Comparison of ENCODE assay signal across 8 cellular contexts in the genomic region with DNA sequence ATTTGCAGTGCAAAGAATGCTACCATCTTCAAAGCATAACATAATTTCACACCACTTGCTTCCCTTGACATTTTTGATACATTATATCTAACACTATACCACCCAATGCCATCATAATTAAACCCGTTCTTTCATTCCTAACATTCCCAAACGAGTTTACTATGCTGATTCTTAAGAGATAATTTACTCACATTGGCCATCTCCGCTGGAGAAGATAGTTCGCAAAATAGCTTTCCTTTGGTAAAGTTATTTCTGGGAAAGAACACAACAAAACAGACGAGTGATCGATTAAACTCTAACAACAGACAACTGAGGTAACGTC. TPM values are rescaled to one million over a fixed set of nuclear protein-coding genes. Genes with fewer than 3 reads are reported as not detected.
DNase-seq lines count a peak whose midpoint lies in the region; ATAC-seq lines count a peak whose summit lies in the region.

No MANE protein-coding gene starts in this region.

- H3K4me1 ChIP-seq in HUES6 (ENCODE audit: control insufficient read depth, insufficient read depth, low read length) = no peaks in the 10 kb centered on the region; the same call in 1 of the 2 replicates

- peak overlapping the region; percentile 91 for H3K9ac ChIP-seq in HUES6 (ENCODE audit: low read length)

- H3K27me3 ChIP-seq in HUES6 (ENCODE audit: control insufficient read depth, insufficient read depth, low read length) = no peaks in the 10 kb centered on the region

- H3K27ac Mint-ChIP-seq in activated naive CD8-positive, alpha-beta T cell = peak overlapping the region; percentile 99
- peak overlapping the region; percentile 96 to 100 (median 98) for H3K27ac Mint-ChIP-seq in immature natural killer cell
- peak overlapping the region; percentile 100 for H3K27ac Mint-ChIP-seq in stimulated activated naive CD8-positive, alpha-beta T cell treated with anti-CD3 and anti-CD28 coated beads, Interleukin-15, amount 100 ng/mL, for 72 hours

- peaks cover 11% of the 10 kb centered on the region for H3K27me3 Mint-ChIP-seq in activated naive CD8-positive, alpha-beta T cell
- H3K27me3 Mint-ChIP-seq in immature natural killer cell (ENCODE audit: low read depth in 3 of 3) = peaks cover 7 to 13% (median 10%) of the 10 kb centered on the region in 3 donors
- H3K27me3 Mint-ChIP-seq in stimulated activated naive CD8-positive, alpha-beta T cell treated with anti-CD3 and anti-CD28 coated beads, Interleukin-15, amount 100 ng/mL, for 72 hours = peaks cover 23% of the 10 kb centered on the region

- H3K4me1 Mint-ChIP-seq in activated naive CD8-positive, alpha-beta T cell (ENCODE audit: low read depth) = peaks cover 49% of the 10 kb centered on the region
- peaks cover 52 to 64% of the 10 kb centered on the region in 2 donors for H3K4me1 Mint-ChIP-seq in immature natural killer cell
- peaks cover 37% of the 10 kb centered on the region for H3K4me1 Mint-ChIP-seq in stimulated activated naive CD8-positive, alpha-beta T cell treated with anti-CD3 and anti-CD28 coated beads, Interleukin-15, amount 100 ng/mL, for 72 hours

- no peaks in the 10 kb centered on the region for H3K9me3 ChIP-seq in HUES6 (ENCODE audit: control insufficient read depth, insufficient read depth, low read depth, low read length)

- H3K9me3 Mint-ChIP-seq in activated naive CD8-positive, alpha-beta T cell (ENCODE audit: low read depth) = no peaks in the 10 kb centered on the region
- no peaks in the 10 kb centered on the region for H3K9me3 Mint-ChIP-seq in immature natural killer cell
- no peaks in the 10 kb centered on the region for H3K9me3 Mint-ChIP-seq in stimulated activated naive CD8-positive, alpha-beta T cell treated with anti-CD3 and anti-CD28 coated beads, Interleukin-15, amount 100 ng/mL, for 72 hours

- peak overlapping the region; percentile 98 for H3K4me3 Mint-ChIP-seq in activated naive CD8-positive, alpha-beta T cell
- H3K4me3 Mint-ChIP-seq in immature natural killer cell = peak overlapping the region; percentile 94 to 99 (median 96)
- H3K4me3 Mint-ChIP-seq in stimulated activated naive CD8-positive, alpha-beta T cell treated with anti-CD3 and anti-CD28 coated beads, Interleukin-15, amount 100 ng/mL, for 72 hours = peak overlapping the region; percentile 92 to 100

- H3K27ac ChIP-seq in HUES6 (ENCODE audit: low read depth, low read length) = peak overlapping the region; percentile 77

- peaks cover 31% of the 10 kb centered on the region for H3K36me3 ChIP-seq in HUES6 (ENCODE audit: control insufficient read depth, insufficient read depth, low read length)

- peak overlapping the region; percentile 85 for H3K4me3 ChIP-seq in HUES6 (ENCODE audit: low read depth, low read length)

- DNase-seq in immature natural killer cell (no peak), NCI-H748 (lab: John Stamatoyannopoulos, UW; ENCODE audit: unreplicated experiment) (no peak)
- DNase-seq in stimulated activated naive CD8-positive, alpha-beta T cell treated with anti-CD3 and anti-CD28 coated beads, Interleukin-15, amount 100 ng/mL, for 72 hours = no peak
- no peak for DNase-seq in stimulated activated naive CD4-positive, alpha-beta T cell treated with Interleukin-2 at 50 U/mL for 16 hours (lab: John Stamatoyannopoulos, UW)

- peaks cover 14% of the 10 kb centered on the region for H3K36me3 Mint-ChIP-seq in activated naive CD8-positive, alpha-beta T cell
- H3K36me3 Mint-ChIP-seq in immature natural killer cell = peaks cover 6 to 19% (median 7%) of the 10 kb centered on the region in 3 donors

- no peak for ATAC-seq in stimulated activated naive CD8-positive, alpha-beta T cell treated with anti-CD3 and anti-CD28 coated beads, Interleukin-15, amount 100 ng/mL, for 72 hours
- ATAC-seq in HG02763 (IDR thresholded peaks at IDR 0.05; ENCODE audit: unreplicated experiment) = no peak
- no peak for ATAC-seq in GM18909 (IDR thresholded peaks at IDR 0.05; ENCODE audit: poor library complexity, unreplicated experiment)

RNA-seq across cellular contexts. Expression of gene MMADHC, which starts 0.7 kb away (rescaled TPM):
- polyA plus RNA-seq in immature natural killer cell = 100 to 1,000 TPM in 2 of 3 donors, 10 to 100 TPM in 1; 97.5 to 191 (median 130) TPM
